28 cellular contexts compared by ENCODE assay signal in genomic region chr3:8929860-8930259, GRCh38.
"Had no signal": no experiment of that assay in that cellular context is flagged by ENCODE, and none has a peak within 500 bp of the region (broad histone marks: within the 10 kb centered on the region; RNA-seq: fewer than 3 reads in every experiment).

No MANE protein-coding gene starts in this region.

- H3K4me3 Mint-ChIP-seq: dendritic cell treated with granulocyte-macrophage colony-stimulating factor and Interleukin-4, amounts not matched to agents 40 ng/mL and 50 ng/mL, for 4 days; effector memory CD8-positive, alpha-beta T cell; endodermal cell had no signal

- H3K36me3 ChIP-seq: colonic mucosa, esophagus muscularis mucosa, gastrocnemius medialis, gastroesophageal sphincter had no signal

- H3K27ac Mint-ChIP-seq: dendritic cell treated with granulocyte-macrophage colony-stimulating factor and Interleukin-4, amounts not matched to agents 40 ng/mL and 50 ng/mL, for 4 days; effector memory CD8-positive, alpha-beta T cell; endodermal cell had no signal

- H3K9me3 Mint-ChIP-seq: effector memory CD8-positive, alpha-beta T cell; endodermal cell had no signal

- FAIRE-seq: colon, endometrium, endothelial cell of umbilical vein had no signal

- H3K27ac ChIP-seq: colonic mucosa, coronary artery, dorsolateral prefrontal cortex, epithelial cell of prostate, esophagus muscularis mucosa, esophagus squamous epithelium, foreskin keratinocyte, gastrocnemius medialis, gastroesophageal sphincter, heart left ventricle, heart right ventricle had no signal

- H3K4me3 ChIP-seq: colonic mucosa, coronary artery, dorsolateral prefrontal cortex, esophagus muscularis mucosa, esophagus squamous epithelium, gastrocnemius medialis, gastroesophageal sphincter, heart left ventricle, heart right ventricle had no signal

- ATAC-seq: effector memory CD8-positive, alpha-beta T cell; esophagus mucosa; foreskin keratinocyte; gastrocnemius medialis; gastroesophageal sphincter; heart left ventricle; heart right ventricle had no signal

- H3K27me3 ChIP-seq: colonic mucosa, dorsolateral prefrontal cortex, esophagus muscularis mucosa, esophagus squamous epithelium, foreskin keratinocyte, gastrocnemius medialis, gastroesophageal sphincter, heart left ventricle, heart right ventricle had no signal

- H3K4me1 ChIP-seq: colonic mucosa, esophagus muscularis mucosa, esophagus squamous epithelium, foreskin keratinocyte, gastrocnemius medialis, gastroesophageal sphincter, heart left ventricle, heart right ventricle had no signal

- H3K27me3 Mint-ChIP-seq: dendritic cell treated with granulocyte-macrophage colony-stimulating factor and Interleukin-4, amounts not matched to agents 40 ng/mL and 50 ng/mL, for 4 days; effector memory CD8-positive, alpha-beta T cell had no signal

- DNase-seq: colonic mucosa; cortex of kidney; dermis blood vessel endothelial cell; dorsolateral prefrontal cortex; effector CD4-positive, alpha-beta T cell; effector CD8-positive, alpha-beta T cell; effector memory CD4-positive, alpha-beta T cell; effector memory CD8-positive, alpha-beta T cell; endodermal cell; erythroblast; esophagus squamous epithelium; foreskin fibroblast; foreskin keratinocyte; foreskin melanocyte; gastrocnemius medialis; glutamatergic neuron; head of caudate nucleus; heart left ventricle; heart right ventricle had no signal

- H3K9me3 ChIP-seq: colonic mucosa, esophagus muscularis mucosa, esophagus squamous epithelium, gastrocnemius medialis, gastroesophageal sphincter, heart left ventricle, heart right ventricle had no signal

- H3K4me1 Mint-ChIP-seq: endodermal cell had no signal
